Comparison of ENCODE assay signal across 26 cellular contexts in genomic region chr4:100109921-100110320, GRCh38.
"Had no signal": no experiment of that assay in that cellular context is flagged by ENCODE, and none has a peak within 500 bp of the region (broad histone marks: within the 10 kb centered on the region; RNA-seq: fewer than 3 reads in every experiment).

No MANE protein-coding gene starts in this region.

- H3K36me3 ChIP-seq: left ventricle myocardium inferior, pancreas, prostate gland, suprapubic skin, thoracic aorta, tibial artery, upper lobe of right lung had no signal

- H3K27ac ChIP-seq: left ventricle myocardium inferior, pancreas, prostate gland, skin epidermis, suprapubic skin, thoracic aorta, tibial artery, upper lobe of right lung had no signal

- H3K9me3 Mint-ChIP-seq: mesothelial cell of epicardium; natural killer cell; stimulated activated naive CD8-positive, alpha-beta T cell treated with anti-CD3 and anti-CD28 coated beads, Interleukin-15, Interleukin-2, amounts not matched to agents 100 ng/mL and 50 ng/mL, for 24 hours had no signal

- DNase-seq: islet precursor cell; left ventricle myocardium inferior; mesendoderm; naive B cell; natural killer cell; nucleus accumbens; pancreas; posterior cingulate gyrus; retina; right cardiac atrium; stimulated activated CD4-positive, alpha-beta T cell treated with anti-CD3 and anti-CD28 coated beads, Interleukin-12 subunit alpha, Interleukin-12 subunit beta, amount 100 ng/mL, for 4 hours; stimulated activated CD4-positive, alpha-beta T cell treated with anti-CD3 and anti-CD28 coated beads, Interleukin-15, amount 100 ng/mL, for 24 hours; stimulated activated CD4-positive, alpha-beta T cell treated with anti-CD3 and anti-CD28 coated beads, Interleukin-2, amount 100 ng/mL, for 24 hours; stimulated activated CD4-positive, alpha-beta T cell treated with anti-CD3 and anti-CD28 coated beads, Interleukin-4, amount 100 ng/mL, for 1 hour; stimulated activated naive CD4-positive, alpha-beta T cell; tibial artery; trophoblast cell; upper lobe of right lung had no signal

- ATAC-seq: natural killer cell, pancreas, right cardiac atrium, sciatic nerve, upper lobe of right lung had no signal

- H3K36me3 Mint-ChIP-seq: mesothelial cell of epicardium, naive B cell, natural killer cell had no signal

- H3K9me3 ChIP-seq: left ventricle myocardium inferior, pancreas, prostate gland, suprapubic skin, thoracic aorta, tibial artery, upper lobe of right lung had no signal

- H3K4me3 Mint-ChIP-seq: mesothelial cell of epicardium; natural killer cell; stimulated activated naive CD8-positive, alpha-beta T cell treated with anti-CD3 and anti-CD28 coated beads, Interleukin-15, Interleukin-2, amounts not matched to agents 100 ng/mL and 50 ng/mL, for 24 hours had no signal

- H3K27ac Mint-ChIP-seq: natural killer cell; stimulated activated naive CD8-positive, alpha-beta T cell treated with anti-CD3 and anti-CD28 coated beads, Interleukin-15, Interleukin-2, amounts not matched to agents 100 ng/mL and 50 ng/mL, for 24 hours had no signal

- H3K4me1 ChIP-seq: left ventricle myocardium inferior, pancreas, prostate gland, suprapubic skin, upper lobe of right lung had no signal

- H3K27me3 Mint-ChIP-seq: naive B cell; stimulated activated naive CD8-positive, alpha-beta T cell treated with anti-CD3 and anti-CD28 coated beads, Interleukin-15, Interleukin-2, amounts not matched to agents 100 ng/mL and 50 ng/mL, for 24 hours had no signal

- H3K27me3 ChIP-seq: pancreas, suprapubic skin, tibial artery, upper lobe of right lung had no signal

- H3K4me3 ChIP-seq: left ventricle myocardium inferior, lung, pancreas, prostate gland, skin epidermis, suprapubic skin, thoracic aorta, tibial artery, upper lobe of right lung had no signal
